Comparison of ENCODE assay signal across 28 cellular contexts in the genomic region with DNA sequence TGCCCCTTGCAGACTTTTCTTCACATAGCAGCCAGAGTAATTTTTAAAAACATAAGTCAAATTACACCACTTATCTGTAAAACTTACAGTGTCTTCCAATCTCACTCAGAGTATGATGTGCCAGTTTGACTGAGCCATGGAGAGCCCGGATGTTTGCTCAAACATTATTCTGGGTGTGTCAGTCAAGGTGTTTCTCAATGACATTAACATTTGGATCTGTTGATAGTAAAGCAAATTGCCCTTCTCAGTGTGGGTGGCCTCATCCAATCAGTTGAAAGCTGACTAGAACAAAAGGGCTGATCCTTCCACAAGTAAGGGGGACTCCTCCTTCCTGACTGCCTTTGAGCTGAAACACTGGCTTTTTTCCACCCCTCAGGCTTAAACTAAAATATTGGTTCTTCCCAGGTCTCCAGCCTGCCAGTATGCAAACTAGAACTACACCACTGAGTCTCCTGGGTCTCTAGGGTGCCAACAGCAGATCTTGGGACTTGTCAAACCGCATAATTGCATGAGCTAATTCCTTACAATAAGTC.
DNase-seq lines count a peak whose midpoint lies in the region; ATAC-seq, FAIRE-seq and TF ChIP-seq lines count a peak whose summit lies in the region.
"Had no signal": no experiment of that assay in that cellular context is flagged by ENCODE, and none has a peak within 500 bp of the region (broad histone marks: within the 10 kb centered on the region; RNA-seq: fewer than 3 reads in every experiment).

No MANE protein-coding gene starts in this region.

- H3K27ac Mint-ChIP-seq in glutamatergic neuron (ENCODE audit: unreplicated experiment) = no peak overlapping the region
- H3K27ac Mint-ChIP-seq: activated B cell treated with CpG ODN at 0.5 μM for 24 hours; activated CD8-positive, alpha-beta memory T cell treated with anti-CD3 and anti-CD28 coated beads, Interleukin-2, amount 10 ng/mL, durations not matched to agents 7 days and 5 days; B cell; naive thymus-derived CD4-positive, alpha-beta T cell; stimulated activated naive CD8-positive, alpha-beta T cell treated with anti-CD3 and anti-CD28 coated beads, Interleukin-15, Interleukin-2, amounts not matched to agents 100 ng/mL and 50 ng/mL, for 24 hours had no signal

- no peak for ATAC-seq in HG03045 (IDR thresholded peaks at IDR 0.05; ENCODE audit: unreplicated experiment)
- ATAC-seq: activated CD8-positive, alpha-beta memory T cell treated with anti-CD3 and anti-CD28 coated beads, Interleukin-2, amount 10 ng/mL, durations not matched to agents 7 days and 5 days; K562; naive thymus-derived CD4-positive, alpha-beta T cell had no signal

- H3K27me3 Mint-ChIP-seq in glutamatergic neuron (ENCODE audit: unreplicated experiment) = peaks cover 9% of the 10 kb centered on the region

- peak overlapping the region; percentile 55 for H3K4me3 Mint-ChIP-seq in glutamatergic neuron (ENCODE audit: unreplicated experiment)
- H3K4me3 Mint-ChIP-seq: activated B cell treated with CpG ODN at 0.5 μM for 24 hours; activated CD8-positive, alpha-beta memory T cell treated with anti-CD3 and anti-CD28 coated beads, Interleukin-2, amount 10 ng/mL, durations not matched to agents 7 days and 5 days; B cell; central memory CD8-positive, alpha-beta T cell; naive thymus-derived CD4-positive, alpha-beta T cell; stimulated activated naive CD8-positive, alpha-beta T cell treated with anti-CD3 and anti-CD28 coated beads, Interleukin-15, Interleukin-2, amounts not matched to agents 100 ng/mL and 50 ng/mL, for 24 hours had no signal

- no peak for TF ChIP-seq CTCF in glutamatergic neuron (IDR thresholded peaks at IDR 0.05; ENCODE audit: partially characterized antibody, unreplicated experiment)

- H3K4me1 Mint-ChIP-seq in glutamatergic neuron (ENCODE audit: low read depth, unreplicated experiment) = peaks cover 16% of the 10 kb centered on the region
- H3K4me1 Mint-ChIP-seq: activated B cell treated with CpG ODN at 0.5 μM for 24 hours; activated CD8-positive, alpha-beta memory T cell treated with anti-CD3 and anti-CD28 coated beads, Interleukin-2, amount 10 ng/mL, durations not matched to agents 7 days and 5 days; B cell; central memory CD8-positive, alpha-beta T cell; naive thymus-derived CD4-positive, alpha-beta T cell had no signal

- H3K9me3 Mint-ChIP-seq in glutamatergic neuron (ENCODE audit: unreplicated experiment) = peaks cover 5% of the 10 kb centered on the region
- H3K9me3 Mint-ChIP-seq: activated B cell treated with CpG ODN at 0.5 μM for 24 hours; central memory CD8-positive, alpha-beta T cell; stimulated activated naive CD8-positive, alpha-beta T cell treated with anti-CD3 and anti-CD28 coated beads, Interleukin-15, Interleukin-2, amounts not matched to agents 100 ng/mL and 50 ng/mL, for 24 hours had no signal

- no peaks in the 10 kb centered on the region for H3K36me3 Mint-ChIP-seq in glutamatergic neuron (ENCODE audit: unreplicated experiment)
- H3K36me3 Mint-ChIP-seq: activated CD8-positive, alpha-beta memory T cell treated with anti-CD3 and anti-CD28 coated beads, Interleukin-2, amount 10 ng/mL, durations not matched to agents 7 days and 5 days; naive thymus-derived CD4-positive, alpha-beta T cell had no signal

- FAIRE-seq in HTR-8/SVneo (lab: Jason Lieb, UNC) = no peak
- FAIRE-seq: GM18507, K562 had no signal

- DNase-seq in NCI-H345 (lab: John Stamatoyannopoulos, UW) (peak; percentile 17), NCI-H345 treated with DMSO at 0.1 percent for 48 hours (lab: John Stamatoyannopoulos, UW; ENCODE audit: unreplicated experiment) (no peak), NCI-H526 treated with DMSO at 0.1 percent for 48 hours (lab: John Stamatoyannopoulos, UW) (peak; percentile 97), glutamatergic neuron (no peak), HTR-8/SVneo (ENCODE audit: insufficient read length, low spot score) (no peak), retina (no peak), mesenteric fat pad (ENCODE audit: low spot score) (no peak)
- DNase-seq: activated B cell treated with CpG ODN at 0.5 μM for 24 hours; activated CD4-positive, alpha-beta T cell treated with anti-CD3 and anti-CD28 coated beads, Interleukin-2, amount 50 U/mL, for 1 hour; activated CD8-positive, alpha-beta memory T cell treated with anti-CD3 and anti-CD28 coated beads, Interleukin-2, amount 10 ng/mL, durations not matched to agents 7 days and 5 days; activated T-cell treated with anti-CD3 and anti-CD28 coated beads, Interleukin-2, amount 50 U/mL, for 48 hours; dermis blood vessel endothelial cell; esophagus squamous epithelium; foreskin melanocyte; HCEC 1CT; left ventricle myocardium inferior; naive thymus-derived CD4-positive, alpha-beta T cell; occipital lobe; Peyer's patch; SHP77 treated with DMSO at 0.1 percent for 48 hours; SW 1271; thyroid gland had no signal

Comparison
In these comparisons a context has a peak if more than half of its experiments do, and no peak if none do; other contexts are left out.
1. DNase-seq: peak in NCI-H345 (single experiment) and NCI-H526 treated with DMSO at 0.1 percent for 48 hours (single experiment); none in NCI-H345 treated with DMSO at 0.1 percent for 48 hours (single experiment), glutamatergic neuron (single experiment), HTR-8/SVneo (single experiment), retina (single experiment) and mesenteric fat pad (single experiment).